Comparison of ENCODE assay signal across 8 cellular contexts in genomic region chr12:27424631-27425230, GRCh38. TPM values are rescaled to one million over a fixed set of nuclear protein-coding genes. Genes with fewer than 3 reads are reported as not detected.
DNase-seq lines count a peak whose midpoint lies in the region; ATAC-seq, FAIRE-seq and TF ChIP-seq lines count a peak whose summit lies in the region.

No MANE protein-coding gene starts in this region.

- no peaks in the 10 kb centered on the region for H3K9me3 Mint-ChIP-seq in MCF 10A (ENCODE audit: unreplicated experiment)

- DNase-seq in NCI-H2081 (lab: John Stamatoyannopoulos, UW) (peak; percentile 21 to 59), NCI-H2081 treated with DMSO at 0.1 percent for 48 hours (lab: John Stamatoyannopoulos, UW) (no peak), NAMALWA (ENCODE audit: low spot score) (peak; percentile 67), MCF 10A (ENCODE audit: unreplicated experiment) (peak; percentile 54), kidney tubule cell (ENCODE audit: low spot score) (peak; percentile 68), vagina (ENCODE audit: extremely low spot score in 2 of 2) (no peak), HTR-8/SVneo (ENCODE audit: insufficient read length, low spot score) (no peak)

- no peaks in the 10 kb centered on the region for H3K4me1 Mint-ChIP-seq in MCF 10A (ENCODE audit: insufficient read depth, unreplicated experiment)

- no peaks in the 10 kb centered on the region for H3K27me3 ChIP-seq in vagina

- H3K4me3 ChIP-seq in vagina, result no peak overlapping the region

- no peaks in the 10 kb centered on the region for H3K4me1 ChIP-seq in vagina

- peak; percentile 45 for TF ChIP-seq CTCF in MCF 10A (IDR thresholded peaks at IDR 0.05; ENCODE audit: unreplicated experiment)
- peak in 2 of 3 experiments; percentile 38 to 47 for TF ChIP-seq CTCF in vagina (IDR thresholded peaks at IDR 0.05)

- H3K27ac Mint-ChIP-seq in MCF 10A (ENCODE audit: low read depth, unreplicated experiment), result no peak overlapping the region

- no peak for ATAC-seq in HG03280 (IDR thresholded peaks at IDR 0.05; ENCODE audit: unreplicated experiment)

- H3K27me3 Mint-ChIP-seq in MCF 10A (ENCODE audit: insufficient read depth, unreplicated experiment), result no peaks in the 10 kb centered on the region

- no peak for FAIRE-seq in HTR-8/SVneo (lab: Jason Lieb, UNC)

- no peaks in the 10 kb centered on the region for H3K36me3 Mint-ChIP-seq in MCF 10A (ENCODE audit: insufficient read depth, unreplicated experiment)

- H3K4me3 Mint-ChIP-seq in MCF 10A (ENCODE audit: unreplicated experiment), result no peak overlapping the region

- intact Hi-C loops in MCF 10A (cut with micrococcal nuclease), result loop anchor here (1.0 to 2.0 kb wide), 2 partner anchors 228 to 278 kb away; no protein-coding TSS in a partner anchor
- intact Hi-C loops in vagina (cut with DNase I), result no loop called here

- POLR2A ChIA-PET in MCF 10A (lab: Yijun Ruan, JAX), result interaction anchor here (0.6 to 1.3 kb wide), 7 partner anchors 9 to 230 kb away, joined by 3 to 7 read pairs (median 3); no protein-coding TSS in a partner anchor

- TF ChIP-seq POLR2A in vagina (IDR thresholded peaks at IDR 0.05), result no peak

- no TSS peak for BruUV-seq in MCF 10A (replicated peaks; lab: Mats Ljungman, UMichigan)

- no peaks in the 10 kb centered on the region for H3K9me3 ChIP-seq in vagina

- no peak overlapping the region for H3K27ac ChIP-seq in vagina

- H3K36me3 ChIP-seq in vagina, result no peaks in the 10 kb centered on the region

- CTCF ChIA-PET in MCF 10A (lab: Yijun Ruan, JAX), result interaction anchor here (0.5 to 1.5 kb wide), 30 partner anchors 8 to 1574 kb away, joined by 3 to 26 read pairs (median 4); no protein-coding TSS in a partner anchor

RNA-seq across cellular contexts. Expression of gene SMCO2, which starts 21.8 kb away (rescaled TPM):
- total RNA-seq in MCF 10A (2022) (0.37 TPM in 1 of 2 replicates, not detected in the other), vagina (not detected)

Comparison
In these comparisons a context has a peak if more than half of its experiments do, and no peak if none do; other contexts are left out.
1. DNase-seq: peak in NCI-H2081 (2 of 2), NAMALWA (single experiment), MCF 10A (single experiment) and kidney tubule cell (single experiment); none in NCI-H2081 treated with DMSO at 0.1 percent for 48 hours (single experiment), vagina (0 of 2) and HTR-8/SVneo (single experiment).